8 cellular contexts compared by ENCODE assay signal in the genomic region with DNA sequence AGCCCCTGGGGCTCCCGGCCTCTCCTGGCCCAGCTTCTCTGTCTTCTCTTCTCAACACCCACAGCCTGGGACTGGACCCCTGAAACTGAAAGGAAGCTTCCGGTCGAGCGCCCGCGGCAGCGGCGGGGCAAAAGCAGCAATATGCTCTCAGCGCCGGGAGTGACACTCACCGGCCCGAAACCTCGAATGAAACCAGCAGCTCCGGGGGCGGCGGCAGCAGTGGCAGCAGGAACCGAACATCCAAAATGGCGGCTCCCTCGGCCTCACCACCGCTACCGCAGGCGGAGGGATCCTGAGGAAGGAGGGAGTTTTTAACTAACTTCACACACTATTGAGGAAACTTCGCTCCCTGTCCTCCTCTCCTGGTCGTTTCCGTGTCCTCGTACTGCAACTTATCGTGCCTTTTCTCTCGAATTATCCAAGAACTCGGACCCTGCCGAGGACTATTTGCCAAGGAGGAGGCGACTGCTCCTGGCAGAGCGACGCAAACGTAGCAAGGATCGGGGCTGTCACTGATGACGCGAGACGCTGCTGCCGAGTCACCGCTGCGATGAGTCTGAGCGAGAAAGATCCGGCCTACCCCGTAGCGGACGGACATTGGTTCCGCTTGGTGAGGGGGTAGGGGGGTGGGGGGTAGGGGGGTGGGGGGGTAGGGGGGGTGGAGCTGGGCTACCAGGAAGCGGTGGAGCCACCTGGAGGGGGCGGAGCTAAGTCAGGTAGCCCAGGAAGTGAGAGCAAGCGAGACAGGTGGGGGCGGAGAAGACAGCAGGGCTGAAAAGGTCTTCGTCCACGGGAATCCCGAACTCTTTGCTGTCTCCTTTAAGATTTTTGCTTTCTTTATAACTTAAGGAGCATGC. TPM values are rescaled to one million over a fixed set of nuclear protein-coding genes. Genes with fewer than 3 reads are reported as not detected.
DNase-seq lines count a peak whose midpoint lies in the region; ATAC-seq, FAIRE-seq and TF ChIP-seq lines count a peak whose summit lies in the region.

A gene (minus strand): TSS at position 242 of the 857 bp plus-strand sequence. CDS start 19,355 bp downstream, outside the sequence.

- H3K9me1 ChIP-seq in endothelial cell of umbilical vein (replicated peaks; ENCODE audit: control insufficient read depth, extremely low read depth, insufficient read depth, low read length), result no peaks in the 10 kb centered on the region

- POLR2A ChIA-PET in endothelial cell of umbilical vein (lab: Charles Lee), result interaction anchor here (0.7 to 1.0 kb wide), 3 partner anchors 9 to 268 kb away, joined by 3 to 5 read pairs (median 3); no protein-coding TSS in a partner anchor

- H3K4me2 ChIP-seq in OCI-LY3 (ENCODE audit: low read length), result peak within 1 kb of the TSS; percentile 96
- H3K4me2 ChIP-seq in endothelial cell of umbilical vein (ENCODE audit: insufficient read depth, low read length), result peak within 1 kb of the TSS; percentile 95

- H4K20me1 ChIP-seq in OCI-LY3 (ENCODE audit: insufficient read depth, low read length) (no peaks in the 10 kb centered on the region), endothelial cell of umbilical vein (replicated peaks; ENCODE audit: control insufficient read depth, extremely low read depth, insufficient read depth, low read length) (no peaks in the 10 kb centered on the region)

- TF ChIP-seq CTCF in OCI-LY3 (IDR thresholded peaks at IDR 0.05; ENCODE audit: low read depth, low read length) (no peak), endothelial cell of umbilical vein (IDR thresholded peaks at IDR 0.05; ENCODE audit: extremely low read depth in 1 of 2, insufficient read depth in 1 of 2, low read depth in 1 of 2, low read length in 2 of 2) (no peak)

- H3K36me3 ChIP-seq in OCI-LY3 (replicated peaks; ENCODE audit: low read depth, low read length) (no peaks in the 10 kb centered on the region), endothelial cell of umbilical vein (ENCODE audit: control insufficient read depth in 2 of 2, extremely low read depth in 1 of 2, insufficient read depth in 2 of 2, low read length in 2 of 2) (no peaks in the 10 kb centered on the region)

- H3K9ac ChIP-seq in OCI-LY3 (ENCODE audit: low read length) (peak within 1 kb of the TSS; percentile 90), endothelial cell of umbilical vein (replicated peaks; ENCODE audit: extremely low read depth, insufficient read depth, low read length) (peak within 1 kb of the TSS; percentile 98)

- H3K9me3 ChIP-seq in OCI-LY3 (ENCODE audit: insufficient read depth, low read length), result no peaks in the 10 kb centered on the region
- H3K9me3 ChIP-seq in endothelial cell of umbilical vein (replicated peaks; ENCODE audit: control insufficient read depth, insufficient read depth, low read length), result no peaks in the 10 kb centered on the region

- intact Hi-C loops in endothelial cell of umbilical vein (cut with micrococcal nuclease), result loop anchor here (1.0 to 5.0 kb wide), 6 partner anchors 36 to 284 kb away; a partner anchor contains a TSS

- CTCF ChIA-PET in endothelial cell of umbilical vein (lab: Charles Lee), result interaction anchor here (0.8 to 3.3 kb wide), 4 partner anchors 42 to 153 kb away, joined by 3 to 17 read pairs (median 7); no protein-coding TSS in a partner anchor

- TSS peak; percentile 47 for BruUV-seq in endothelial cell of umbilical vein (replicated peaks; lab: Mats Ljungman, UMichigan)

- peak; percentile 77 for ATAC-seq in GM21528 (IDR thresholded peaks at IDR 0.05; ENCODE audit: low FRiP score, unreplicated experiment)

- peak within 1 kb of the TSS; percentile 91 for H2AFZ ChIP-seq in OCI-LY3 (ENCODE audit: low read depth, low read length)
- H2AFZ ChIP-seq in endothelial cell of umbilical vein (ENCODE audit: low read depth, low read length), result peak within 1 kb of the TSS; percentile 90

- H3K4me1 ChIP-seq in OCI-LY3 (ENCODE audit: low read length), result peaks cover 17% of the 10 kb centered on the region
- peaks cover 18% of the 10 kb centered on the region for H3K4me1 ChIP-seq in endothelial cell of umbilical vein (ENCODE audit: control insufficient read depth, extremely low read depth, insufficient read depth, low read length)

- peak; percentile 87 for TF ChIP-seq POLR2A in endothelial cell of umbilical vein (IDR thresholded peaks at IDR 0.05; ENCODE audit: low read depth, low read length)

- H3K79me2 ChIP-seq in OCI-LY3 (ENCODE audit: low read length), result peaks cover 48% of the 10 kb centered on the region
- peaks cover 43% of the 10 kb centered on the region for H3K79me2 ChIP-seq in endothelial cell of umbilical vein (ENCODE audit: control insufficient read depth, insufficient read depth, low read length)

- dilution Hi-C loops in endothelial cell of umbilical vein (cut with MboI; ENCODE audit: extremely low pct_ligation_motif_present, low sequenced_read_pairs), result no loop called here

- FAIRE-seq in endothelial cell of umbilical vein (lab: Jason Lieb, UNC), result peak; percentile 91

- H3K27ac ChIP-seq in OCI-LY3 (ENCODE audit: low read length) (peak within 1 kb of the TSS; percentile 83), endothelial cell of umbilical vein (ENCODE audit: insufficient read depth, low read depth, low read length) (peak within 1 kb of the TSS; percentile 94)

- H3K4me3 ChIP-seq in OCI-LY3 (ENCODE audit: low read length) (peak within 1 kb of the TSS; percentile 92), endothelial cell of umbilical vein (replicated peaks in 1 of 3; ENCODE audit: insufficient read depth in 1 of 3, low read depth in 1 of 3, low read length in 3 of 3) (peak within 1 kb of the TSS; percentile 88 to 92 (median 92))

- DNase-seq in DMS 273 (lab: John Stamatoyannopoulos, UW; ENCODE audit: unreplicated experiment) (peak; percentile 98), HuH-7.5 (ENCODE audit: low spot score) (peak; percentile 96), endothelial cell of umbilical vein (ENCODE audit: low read depth, low spot score) (peak; percentile 97), midbrain (lab: John Stamatoyannopoulos, UW) (peak; percentile 94)
- peak; percentile 92 for DNase-seq in activated CD8-positive, alpha-beta memory T cell treated with anti-CD3 and anti-CD28 coated beads, Interleukin-2, amount 50 U/mL, for 48 hours
- peak; percentile 87 to 89 for DNase-seq in stimulated activated CD8-positive, alpha-beta memory T cell treated with anti-CD3 and anti-CD28 coated beads, Interleukin-15, amount 100 ng/mL, for 48 hours (ENCODE audit: low read depth in 2 of 2)

- H3K27me3 ChIP-seq in OCI-LY3 (ENCODE audit: low read depth, low read length) (no peaks in the 10 kb centered on the region), endothelial cell of umbilical vein (ENCODE audit: control insufficient read depth in 2 of 2, insufficient read depth in 2 of 2, low read length in 2 of 2) (no peaks in the 10 kb centered on the region)

TF ChIP-seq in endothelial cell of umbilical vein, 7 proteins besides CTCF, POLR2A, EP300 and RAD21:
- peak; percentile 40 for TF ChIP-seq POLR2AphosphoS5 (IDR thresholded peaks at IDR 0.05; ENCODE audit: insufficient read depth, low read depth, low read length)
- no peak for TF ChIP-seq EZH2 (IDR thresholded peaks at IDR 0.05; ENCODE audit: borderline replicate concordance, low read depth, low read length, severe bottlenecking)

RNA-seq across cellular contexts. Expression of the gene that starts here (rescaled TPM):
- 85.3 and 88.4 TPM in 2 replicates for total RNA-seq in endothelial cell of umbilical vein
- polyA plus RNA-seq in endothelial cell of umbilical vein, result 55.5 and 57.4 TPM in 2 replicates
- 30.2 and 39.2 TPM in 2 replicates for polyA plus RNA-seq in endothelial cell of umbilical vein (2011; cell fraction: cytosol; rRNA removed)
- polyA plus RNA-seq in endothelial cell of umbilical vein (2011; cell fraction: nucleus; rRNA removed), result 98.1 and 131 TPM in 2 replicates
- 53.0 and 61.4 TPM in 2 replicates for polyA plus RNA-seq in endothelial cell of umbilical vein (2012)
- polyA minus RNA-seq in endothelial cell of umbilical vein, result 186 and 194 TPM in 2 replicates
- polyA minus RNA-seq in endothelial cell of umbilical vein (2011; cell fraction: cytosol; rRNA and poly(A)+ RNA removed), result 56.5 TPM
- 154 and 200 TPM in 2 replicates for polyA minus RNA-seq in endothelial cell of umbilical vein (2011; cell fraction: nucleus; rRNA and poly(A)+ RNA removed)

Comparison
In these comparisons a context has a peak if more than half of its experiments do, and no peak if none do; other contexts are left out.
1. Peak in every context shown above with its lines: DNase-seq, ATAC-seq, H3K4me3 ChIP-seq and H3K27ac ChIP-seq.